Comparison of ENCODE assay signal across 12 cellular contexts in the genomic region with DNA sequence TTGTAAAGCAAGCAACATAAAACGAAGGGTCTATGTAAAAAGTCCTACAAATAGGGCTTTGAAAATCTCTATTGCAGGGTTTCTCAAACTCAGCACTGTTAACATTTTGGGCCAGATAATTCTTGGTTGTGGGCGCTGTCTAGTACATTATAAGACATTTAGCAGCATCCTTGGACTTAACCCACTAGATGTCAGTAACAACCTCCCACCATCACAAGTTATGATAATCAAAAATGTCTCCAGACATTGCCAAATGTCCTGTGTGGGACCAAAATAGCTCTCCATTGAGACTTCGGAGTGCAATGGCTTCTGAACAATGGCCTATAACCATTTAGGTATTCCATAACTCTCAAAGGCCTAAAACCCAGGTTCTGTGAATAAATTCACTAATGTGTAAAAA. TPM values are rescaled to one million over a fixed set of nuclear protein-coding genes. Genes with fewer than 3 reads are reported as not detected.
DNase-seq lines count a peak whose midpoint lies in the region; ATAC-seq, FAIRE-seq and TF ChIP-seq lines count a peak whose summit lies in the region.
"Had no signal": no experiment of that assay in that cellular context is flagged by ENCODE, and none has a peak within 500 bp of the region (broad histone marks: within the 10 kb centered on the region; RNA-seq: fewer than 3 reads in every experiment).

No MANE protein-coding gene starts in this region.

- 85% methylated on average over 2 of the region's 3 CpGs for WGBS in mesenchymal stem cell

- no peaks in the 10 kb centered on the region for H3K36me3 ChIP-seq in HEK293 (ENCODE audit: control insufficient read depth in 2 of 2, insufficient read depth in 1 of 2, low read length in 2 of 2)
- no peaks in the 10 kb centered on the region for H3K36me3 ChIP-seq in OCI-LY3 (replicated peaks; ENCODE audit: low read depth, low read length)
- H3K36me3 ChIP-seq in mesenchymal stem cell (ENCODE audit: control insufficient read depth in 1 of 2, insufficient read depth in 2 of 2, low read depth in 1 of 2, low read length in 2 of 2): no peaks in the 10 kb centered on the region
- H3K36me3 ChIP-seq: SJSA1 had no signal

- intact Hi-C loops in left ventricle myocardium superior (cut with micrococcal nuclease): no loop called here

- DNase-seq in NCI-H1105 treated with DMSO at 0.1 percent for 48 hours (lab: John Stamatoyannopoulos, UW) (peak; percentile 12), NCI-H1105 (lab: John Stamatoyannopoulos, UW) (no peak), left ventricle myocardium superior (no peak), RCC 7860 (ENCODE audit: low spot score) (no peak), mesenchymal stem cell (no peak)
- DNase-seq: anterior cingulate cortex, MM.1S had no signal

- H3K18ac ChIP-seq in mesenchymal stem cell (ENCODE audit: low read depth in 1 of 2, low read length in 2 of 2): no peak overlapping the region

- H2AFZ ChIP-seq in OCI-LY3 (ENCODE audit: low read depth, low read length) (no peak overlapping the region), mesenchymal stem cell (ENCODE audit: low read depth, low read length) (no peak overlapping the region)

- FAIRE-seq in RCC 7860 (lab: Jason Lieb, UNC): no peak

- H3K23ac ChIP-seq in mesenchymal stem cell (ENCODE audit: low read length in 2 of 2): no peak overlapping the region

- TF ChIP-seq CTCF in HEK293 (tag by site-specific recombination; IDR thresholded peaks at IDR 0.05) (no peak), OCI-LY3 (IDR thresholded peaks at IDR 0.05; ENCODE audit: low read depth, low read length) (peak; percentile 67)

- H4K20me1 ChIP-seq in OCI-LY3 (ENCODE audit: insufficient read depth, low read length): no peaks in the 10 kb centered on the region

- H3K27ac ChIP-seq in HEK293 (ENCODE audit: extremely low read depth, low read depth, low read length) (no peak overlapping the region), OCI-LY3 (ENCODE audit: low read length) (no peak overlapping the region), mesenchymal stem cell (ENCODE audit: low read length, poor library complexity, severe bottlenecking) (no peak overlapping the region)
- H3K27ac ChIP-seq: SJSA1 had no signal

- H3K4me3 ChIP-seq in HEK293 (ENCODE audit: low read depth, low read length): no peak overlapping the region
- no peak overlapping the region for H3K4me3 ChIP-seq in OCI-LY3 (ENCODE audit: low read length)
- H3K4me3 ChIP-seq in mesenchymal stem cell (ENCODE audit: insufficient read depth in 1 of 2, low read depth in 1 of 2, low read length in 2 of 2): no peak overlapping the region
- H3K4me3 ChIP-seq: lung, SJSA1 had no signal

- no peaks in the 10 kb centered on the region for H3K79me1 ChIP-seq in mesenchymal stem cell (replicated peaks; ENCODE audit: low read length, poor library complexity, severe bottlenecking)

- H2BK5ac ChIP-seq in mesenchymal stem cell (ENCODE audit: low read depth, low read length, poor library complexity, severe bottlenecking): no peak overlapping the region

- no peak overlapping the region for H4K8ac ChIP-seq in mesenchymal stem cell (ENCODE audit: low read length)

- ATAC-seq in left ventricle myocardium superior (peak; percentile 61), GM18870 (IDR thresholded peaks at IDR 0.05; ENCODE audit: unreplicated experiment) (no peak)

- POLR2A ChIA-PET in HEK293 (lab: Yijun Ruan, JAX): no interaction called here

- no peak overlapping the region for H3K14ac ChIP-seq in mesenchymal stem cell (ENCODE audit: low read length in 2 of 2)

- CTCF ChIA-PET in HEK293 (lab: Yijun Ruan, JAX): interaction anchor here (0.6 to 1.1 kb wide), 5 partner anchors 65 to 611 kb away, joined by 3 to 4 read pairs (median 3); a partner anchor contains a TSS

- H3K27me3 ChIP-seq in OCI-LY3 (ENCODE audit: low read depth, low read length): no peaks in the 10 kb centered on the region
- no peaks in the 10 kb centered on the region for H3K27me3 ChIP-seq in mesenchymal stem cell (ENCODE audit: control insufficient read depth in 1 of 2, insufficient read depth in 1 of 2, low read length in 2 of 2)
- H3K27me3 ChIP-seq: SJSA1 had no signal

- no peak overlapping the region for H3K4ac ChIP-seq in mesenchymal stem cell (ENCODE audit: low read depth in 1 of 2, low read length in 2 of 2)

- H4K91ac ChIP-seq in mesenchymal stem cell (ENCODE audit: low read length): no peak overlapping the region

- no peak overlapping the region; the same call in 1 of the 2 replicates for H3K4me2 ChIP-seq in OCI-LY3 (ENCODE audit: low read length)
- H3K4me2 ChIP-seq in mesenchymal stem cell (ENCODE audit: low read length, poor library complexity, severe bottlenecking): no peak overlapping the region

- H3K4me1 ChIP-seq in HEK293 (ENCODE audit: control insufficient read depth, insufficient read depth, low read length) (peaks cover 2% of the 10 kb centered on the region; the same call in 1 of the 2 replicates), OCI-LY3 (ENCODE audit: low read length) (peaks cover 56% of the 10 kb centered on the region), mesenchymal stem cell (ENCODE audit: control insufficient read depth, insufficient read depth, low read depth, low read length) (no peaks in the 10 kb centered on the region)

- no peak overlapping the region for H2BK120ac ChIP-seq in mesenchymal stem cell (ENCODE audit: low read depth, low read length)

- H3K79me2 ChIP-seq in OCI-LY3 (ENCODE audit: low read length): no peaks in the 10 kb centered on the region

- no peak overlapping the region for H2BK15ac ChIP-seq in mesenchymal stem cell (ENCODE audit: low read depth, poor library complexity, severe bottlenecking)

- no peak overlapping the region for H3K9ac ChIP-seq in OCI-LY3 (ENCODE audit: low read length)
- H3K9ac ChIP-seq in mesenchymal stem cell (ENCODE audit: low read length): no peak overlapping the region

- no peak overlapping the region for H2AK5ac ChIP-seq in mesenchymal stem cell (ENCODE audit: low read length, severe bottlenecking)

- H3K9me3 ChIP-seq in HEK293 (ENCODE audit: control insufficient read depth, insufficient read depth, low read depth, low read length) (no peaks in the 10 kb centered on the region), OCI-LY3 (ENCODE audit: insufficient read depth, low read length) (no peaks in the 10 kb centered on the region), mesenchymal stem cell (ENCODE audit: control insufficient read depth, low read length) (no peaks in the 10 kb centered on the region)
- H3K9me3 ChIP-seq: SJSA1 had no signal

- no peak overlapping the region for H2BK12ac ChIP-seq in mesenchymal stem cell (ENCODE audit: low read length in 2 of 2)

TF ChIP-seq in HEK293, 187 proteins besides CTCF, POLR2A, EP300 and RAD21:
- no peak for TF ChIP-seq ZNF792 (tag by site-specific recombination; IDR thresholded peaks at IDR 0.05)
- no peak for TF ChIP-seq ZBTB7A (tag by site-specific recombination; IDR thresholded peaks at IDR 0.05; ENCODE audit: low read depth)
- TF ChIP-seq ZNF654 (tag by site-specific recombination; IDR thresholded peaks at IDR 0.05; ENCODE audit: low read depth): peak; percentile 25
- TF ChIP-seq ZNF37A (tag by site-specific recombination; IDR thresholded peaks at IDR 0.05): no peak

RNA-seq across cellular contexts. Expression of a gene that starts 22.9 kb away (rescaled TPM):
- 34.2 TPM for total RNA-seq in left ventricle myocardium superior
- 74.0 TPM for polyA plus RNA-seq in mesenchymal stem cell (2013, experiment 1 of 2)
- polyA plus RNA-seq in mesenchymal stem cell (2013, experiment 2 of 2): 76.4 TPM
